ENCODE assay signal across 17 cellular contexts in genomic region chr6:34508425-34508824, GRCh38. TPM values are rescaled to one million over a fixed set of nuclear protein-coding genes. Genes with fewer than 3 reads are reported as not detected.
"Had no signal": no experiment of that assay in that cellular context is flagged by ENCODE, and none has a peak within 500 bp of the region (broad histone marks: within the 10 kb centered on the region; RNA-seq: fewer than 3 reads in every experiment).

No MANE protein-coding gene starts in this region.

- H3K27ac ChIP-seq: colonic mucosa, gastrocnemius medialis, right atrium auricular region, skin epidermis, tibial artery, uterus had no signal

- ATAC-seq: gastrocnemius medialis, left colon, natural killer cell had no signal

- H3K4me3 ChIP-seq: colonic mucosa, gastrocnemius medialis, lung, right atrium auricular region, skin epidermis, tibial artery, uterus had no signal

- H3K27me3 ChIP-seq: colonic mucosa, gastrocnemius medialis, right atrium auricular region, uterus had no signal

- DNase-seq: activated CD4-positive, alpha-beta T cell treated with anti-CD3 and anti-CD28 coated beads, Interleukin-2, amount 50 U/mL, for 1 hour; activated naive CD4-positive, alpha-beta T cell treated with anti-CD3 and anti-CD28 coated beads for 36 hours; activated T-cell treated with anti-CD3 and anti-CD28 coated beads for 4 hours; colonic mucosa; gastrocnemius medialis; left colon; natural killer cell; stimulated activated CD4-positive, alpha-beta T cell treated with anti-CD3 and anti-CD28 coated beads, Interleukin-4, amount 100 ng/mL, for 24 hours; stimulated activated naive CD4-positive, alpha-beta T cell; tibial artery; uterus had no signal

- H3K4me1 Mint-ChIP-seq: natural killer cell had no signal

- H3K36me3 ChIP-seq: colonic mucosa, gastrocnemius medialis, right atrium auricular region, tibial artery, uterus had no signal

- H3K36me3 Mint-ChIP-seq: natural killer cell had no signal

- H3K4me1 ChIP-seq: colonic mucosa, gastrocnemius medialis, right atrium auricular region, tibial artery, uterus had no signal

- H3K27ac Mint-ChIP-seq: activated naive CD4-positive, alpha-beta T cell treated with anti-CD3 and anti-CD28 coated beads for 36 hours; natural killer cell; T-helper 2 cell treated with Interferon-gamma antibody and Interleukin-4, amounts not matched to agents 5 μg/mL and 100 μg/mL, for 36 hours had no signal

- H3K9me3 ChIP-seq: colonic mucosa, gastrocnemius medialis, uterus had no signal

- H3K4me3 Mint-ChIP-seq: activated naive CD4-positive, alpha-beta T cell treated with anti-CD3 and anti-CD28 coated beads for 36 hours; natural killer cell; T-helper 2 cell treated with Interferon-gamma antibody and Interleukin-4, amounts not matched to agents 5 μg/mL and 100 μg/mL, for 36 hours had no signal

RNA-seq across cellular contexts. Expression of gene PACSIN1, which starts 42.5 kb away (rescaled TPM):
- total RNA-seq: endothelial cell of umbilical vein, gastrocnemius medialis had no signal

RNA-seq across cellular contexts. Expression of gene SPDEF, which starts 47.7 kb away (rescaled TPM):
- total RNA-seq: activated CD8-positive, alpha-beta memory T cell treated with anti-CD3 and anti-CD28 coated beads for 36 hours; endothelial cell of umbilical vein had no signal
- polyA plus RNA-seq: endothelial cell of umbilical vein had no signal
